In the genomic region with DNA sequence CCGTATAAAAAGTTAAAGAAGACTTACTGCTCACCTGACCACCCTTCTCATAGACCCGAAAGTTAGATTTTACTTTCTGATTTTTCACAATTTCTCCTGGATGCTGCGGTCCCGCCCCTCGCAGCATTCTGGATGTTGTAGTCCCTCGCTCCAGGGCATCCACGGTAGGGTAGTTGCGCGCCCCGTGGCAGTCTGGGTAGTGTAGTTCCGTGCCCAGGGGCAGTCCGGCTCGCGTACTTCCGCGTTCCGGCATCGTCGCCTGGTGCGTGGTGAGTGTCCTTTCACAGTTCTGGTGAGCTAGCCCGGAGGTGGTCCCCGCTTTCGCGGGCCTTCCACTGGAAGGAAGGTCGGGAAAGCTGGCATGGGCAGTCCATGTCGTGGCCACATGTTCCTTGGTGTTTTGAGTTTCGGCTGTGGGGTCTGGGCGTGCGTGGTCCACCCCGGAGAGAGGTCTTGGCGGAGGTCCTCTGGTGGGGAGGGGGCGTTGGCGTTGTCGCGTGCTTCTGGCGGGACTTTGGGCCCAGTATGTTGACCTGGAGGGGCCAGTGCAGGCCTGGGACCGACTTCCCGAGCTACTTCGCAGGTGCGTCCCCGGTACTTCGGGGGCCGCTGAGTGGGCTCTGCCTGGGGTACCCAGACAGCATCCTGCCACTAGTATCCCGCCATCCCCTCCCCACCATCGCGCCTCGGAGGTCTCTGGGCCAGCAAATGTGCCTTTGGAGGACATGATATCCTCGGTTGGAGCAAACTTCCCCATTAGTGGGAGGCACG, we compare ENCODE assay signal across 1 cellular context.
TF ChIP-seq lines count a peak whose summit lies in the region.

A gene (plus strand): TSS at position 222 of the 771 bp plus-strand sequence. CDS start 19,515 bp downstream, outside the sequence.

TF ChIP-seq in A549, 52 proteins besides CTCF, POLR2A, EP300 and RAD21 (continued from another document):
- TF ChIP-seq, protein P1, sequence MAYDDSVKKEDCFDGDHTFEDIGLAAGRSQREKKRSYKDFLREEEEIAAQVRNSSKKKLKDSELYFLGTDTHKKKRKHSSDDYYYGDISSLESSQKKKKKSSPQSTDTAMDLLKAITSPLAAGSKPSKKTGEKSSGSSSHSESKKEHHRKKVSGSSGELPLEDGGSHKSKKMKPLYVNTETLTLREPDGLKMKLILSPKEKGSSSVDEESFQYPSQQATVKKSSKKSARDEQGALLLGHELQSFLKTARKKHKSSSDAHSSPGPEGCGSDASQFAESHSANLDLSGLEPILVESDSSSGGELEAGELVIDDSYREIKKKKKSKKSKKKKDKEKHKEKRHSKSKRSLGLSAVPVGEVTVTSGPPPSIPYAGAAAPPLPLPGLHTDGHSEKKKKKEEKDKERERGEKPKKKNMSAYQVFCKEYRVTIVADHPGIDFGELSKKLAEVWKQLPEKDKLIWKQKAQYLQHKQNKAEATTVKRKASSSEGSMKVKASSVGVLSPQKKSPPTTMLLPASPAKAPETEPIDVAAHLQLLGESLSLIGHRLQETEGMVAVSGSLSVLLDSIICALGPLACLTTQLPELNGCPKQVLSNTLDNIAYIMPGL (CRISPR knock-in tag; IDR thresholded peaks at IDR 0.05; ENCODE audit: borderline replicate concordance): no peak
- TF ChIP-seq CBX2 (IDR thresholded peaks at IDR 0.05; ENCODE audit: borderline replicate concordance, low read depth) (no peak), HOXB5 (CRISPR knock-in tag; IDR thresholded peaks at IDR 0.05) (no peak), GATA3 (IDR thresholded peaks at IDR 0.05; ENCODE audit: borderline replicate concordance) (no peak), CHD4 (IDR thresholded peaks at IDR 0.05; ENCODE audit: borderline replicate concordance) (no peak), MAFK (IDR thresholded peaks at IDR 0.05; ENCODE audit: partially characterized antibody) (no peak), CEBPB (IDR thresholded peaks at IDR 0.05) (no peak), CHD2 (IDR thresholded peaks at IDR 0.05; ENCODE audit: low read length, partially characterized antibody) (no peak), NFE2L2 (conservative IDR thresholded peaks at IDR 0.05; ENCODE audit: low read length) (no peak), POLR2AphosphoS2 (conservative IDR thresholded peaks at IDR 0.05; ENCODE audit: low read length) (no peak), ZSCAN20 (CRISPR knock-in tag; IDR thresholded peaks at IDR 0.05) (no peak), TP53 (CRISPR knock-in tag; IDR thresholded peaks at IDR 0.05) (no peak), SREBF2 (IDR thresholded peaks at IDR 0.05) (no peak), RNF2 (IDR thresholded peaks at IDR 0.05; ENCODE audit: borderline replicate concordance, low read depth) (no peak), ZFP36 (IDR thresholded peaks at IDR 0.05; ENCODE audit: borderline replicate concordance, partially characterized antibody) (no peak), JUNB (IDR thresholded peaks at IDR 0.05) (no peak), HDAC2 (IDR thresholded peaks at IDR 0.05) (no peak), FOSL2 (IDR thresholded peaks at IDR 0.05) (no peak), FOSL2 (CRISPR knock-in tag; IDR thresholded peaks at IDR 0.05) (peak; percentile 5; the same call in 1 of the 2 replicates), NPAS2 (CRISPR knock-in tag; IDR thresholded peaks at IDR 0.05; ENCODE audit: borderline replicate concordance) (no peak), JUN (IDR thresholded peaks at IDR 0.05) (peak in 1 of 2 experiments; percentile 54; a peak in 1 of 5 replicates), ZC3H11A (IDR thresholded peaks at IDR 0.05) (no peak), RCOR1 (IDR thresholded peaks at IDR 0.05; ENCODE audit: low read depth, low read length) (no peak), RARB (CRISPR knock-in tag; IDR thresholded peaks at IDR 0.05) (no peak), FOSB (CRISPR knock-in tag; IDR thresholded peaks at IDR 0.05) (no peak), ESRRA (IDR thresholded peaks at IDR 0.05; ENCODE audit: borderline replicate concordance, low read length) (no peak), MYC (IDR thresholded peaks at IDR 0.05; ENCODE audit: borderline replicate concordance, low read length) (peak; percentile 25), PHF8 (IDR thresholded peaks at IDR 0.05; ENCODE audit: borderline replicate concordance, low read depth) (peak; percentile 26; the same call in 1 of the 2 replicates), EHF (CRISPR knock-in tag; IDR thresholded peaks at IDR 0.05) (no peak), HEYL (CRISPR knock-in tag; IDR thresholded peaks at IDR 0.05) (no peak), KDM5A (IDR thresholded peaks at IDR 0.05) (no peak)
- TF ChIP-seq, protein P2, sequence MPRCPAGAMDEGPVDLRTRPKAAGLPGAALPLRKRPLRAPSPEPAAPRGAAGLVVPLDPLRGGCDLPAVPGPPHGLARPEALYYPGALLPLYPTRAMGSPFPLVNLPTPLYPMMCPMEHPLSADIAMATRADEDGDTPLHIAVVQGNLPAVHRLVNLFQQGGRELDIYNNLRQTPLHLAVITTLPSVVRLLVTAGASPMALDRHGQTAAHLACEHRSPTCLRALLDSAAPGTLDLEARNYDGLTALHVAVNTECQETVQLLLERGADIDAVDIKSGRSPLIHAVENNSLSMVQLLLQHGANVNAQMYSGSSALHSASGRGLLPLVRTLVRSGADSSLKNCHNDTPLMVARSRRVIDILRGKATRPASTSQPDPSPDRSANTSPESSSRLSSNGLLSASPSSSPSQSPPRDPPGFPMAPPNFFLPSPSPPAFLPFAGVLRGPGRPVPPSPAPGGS (IDR thresholded peaks at IDR 0.05): peak; percentile 53; the same call in 1 of the 3 replicates
- TF ChIP-seq, protein P3, sequence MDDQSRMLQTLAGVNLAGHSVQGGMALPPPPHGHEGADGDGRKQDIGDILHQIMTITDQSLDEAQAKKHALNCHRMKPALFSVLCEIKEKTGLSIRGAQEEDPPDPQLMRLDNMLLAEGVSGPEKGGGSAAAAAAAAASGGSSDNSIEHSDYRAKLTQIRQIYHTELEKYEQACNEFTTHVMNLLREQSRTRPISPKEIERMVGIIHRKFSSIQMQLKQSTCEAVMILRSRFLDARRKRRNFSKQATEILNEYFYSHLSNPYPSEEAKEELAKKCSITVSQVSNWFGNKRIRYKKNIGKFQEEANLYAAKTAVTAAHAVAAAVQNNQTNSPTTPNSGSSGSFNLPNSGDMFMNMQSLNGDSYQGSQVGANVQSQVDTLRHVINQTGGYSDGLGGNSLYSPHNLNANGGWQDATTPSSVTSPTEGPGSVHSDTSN (IDR thresholded peaks at IDR 0.05): no peak
- TF ChIP-seq, protein P4, sequence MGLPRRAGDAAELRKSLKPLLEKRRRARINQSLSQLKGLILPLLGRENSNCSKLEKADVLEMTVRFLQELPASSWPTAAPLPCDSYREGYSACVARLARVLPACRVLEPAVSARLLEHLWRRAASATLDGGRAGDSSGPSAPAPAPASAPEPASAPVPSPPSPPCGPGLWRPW (IDR thresholded peaks at IDR 0.05): no peak
- TF ChIP-seq, protein P5, sequence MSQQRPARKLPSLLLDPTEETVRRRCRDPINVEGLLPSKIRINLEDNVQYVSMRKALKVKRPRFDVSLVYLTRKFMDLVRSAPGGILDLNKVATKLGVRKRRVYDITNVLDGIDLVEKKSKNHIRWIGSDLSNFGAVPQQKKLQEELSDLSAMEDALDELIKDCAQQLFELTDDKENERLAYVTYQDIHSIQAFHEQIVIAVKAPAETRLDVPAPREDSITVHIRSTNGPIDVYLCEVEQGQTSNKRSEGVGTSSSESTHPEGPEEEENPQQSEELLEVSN (IDR thresholded peaks at IDR 0.05; ENCODE audit: borderline replicate concordance, low read depth): 0 out of 2 replicates have a peak, but pooled peaks have one; percentile 29
- TF ChIP-seq, protein P6, sequence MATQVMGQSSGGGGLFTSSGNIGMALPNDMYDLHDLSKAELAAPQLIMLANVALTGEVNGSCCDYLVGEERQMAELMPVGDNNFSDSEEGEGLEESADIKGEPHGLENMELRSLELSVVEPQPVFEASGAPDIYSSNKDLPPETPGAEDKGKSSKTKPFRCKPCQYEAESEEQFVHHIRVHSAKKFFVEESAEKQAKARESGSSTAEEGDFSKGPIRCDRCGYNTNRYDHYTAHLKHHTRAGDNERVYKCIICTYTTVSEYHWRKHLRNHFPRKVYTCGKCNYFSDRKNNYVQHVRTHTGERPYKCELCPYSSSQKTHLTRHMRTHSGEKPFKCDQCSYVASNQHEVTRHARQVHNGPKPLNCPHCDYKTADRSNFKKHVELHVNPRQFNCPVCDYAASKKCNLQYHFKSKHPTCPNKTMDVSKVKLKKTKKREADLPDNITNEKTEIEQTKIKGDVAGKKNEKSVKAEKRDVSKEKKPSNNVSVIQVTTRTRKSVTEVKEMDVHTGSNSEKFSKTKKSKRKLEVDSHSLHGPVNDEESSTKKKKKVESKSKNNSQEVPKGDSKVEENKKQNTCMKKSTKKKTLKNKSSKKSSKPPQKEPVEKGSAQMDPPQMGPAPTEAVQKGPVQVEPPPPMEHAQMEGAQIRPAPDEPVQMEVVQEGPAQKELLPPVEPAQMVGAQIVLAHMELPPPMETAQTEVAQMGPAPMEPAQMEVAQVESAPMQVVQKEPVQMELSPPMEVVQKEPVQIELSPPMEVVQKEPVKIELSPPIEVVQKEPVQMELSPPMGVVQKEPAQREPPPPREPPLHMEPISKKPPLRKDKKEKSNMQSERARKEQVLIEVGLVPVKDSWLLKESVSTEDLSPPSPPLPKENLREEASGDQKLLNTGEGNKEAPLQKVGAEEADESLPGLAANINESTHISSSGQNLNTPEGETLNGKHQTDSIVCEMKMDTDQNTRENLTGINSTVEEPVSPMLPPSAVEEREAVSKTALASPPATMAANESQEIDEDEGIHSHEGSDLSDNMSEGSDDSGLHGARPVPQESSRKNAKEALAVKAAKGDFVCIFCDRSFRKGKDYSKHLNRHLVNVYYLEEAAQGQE (IDR thresholded peaks at IDR 0.05): no peak
- TF ChIP-seq, protein P7, sequence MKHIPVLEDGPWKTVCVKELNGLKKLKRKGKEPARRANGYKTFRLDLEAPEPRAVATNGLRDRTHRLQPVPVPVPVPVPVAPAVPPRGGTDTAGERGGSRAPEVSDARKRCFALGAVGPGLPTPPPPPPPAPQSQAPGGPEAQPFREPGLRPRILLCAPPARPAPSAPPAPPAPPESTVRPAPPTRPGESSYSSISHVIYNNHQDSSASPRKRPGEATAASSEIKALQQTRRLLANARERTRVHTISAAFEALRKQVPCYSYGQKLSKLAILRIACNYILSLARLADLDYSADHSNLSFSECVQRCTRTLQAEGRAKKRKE (CRISPR knock-in tag; IDR thresholded peaks at IDR 0.05; ENCODE audit: low read depth): no peak
